ENCODE assay signal across 15 cellular contexts in the genomic region with DNA sequence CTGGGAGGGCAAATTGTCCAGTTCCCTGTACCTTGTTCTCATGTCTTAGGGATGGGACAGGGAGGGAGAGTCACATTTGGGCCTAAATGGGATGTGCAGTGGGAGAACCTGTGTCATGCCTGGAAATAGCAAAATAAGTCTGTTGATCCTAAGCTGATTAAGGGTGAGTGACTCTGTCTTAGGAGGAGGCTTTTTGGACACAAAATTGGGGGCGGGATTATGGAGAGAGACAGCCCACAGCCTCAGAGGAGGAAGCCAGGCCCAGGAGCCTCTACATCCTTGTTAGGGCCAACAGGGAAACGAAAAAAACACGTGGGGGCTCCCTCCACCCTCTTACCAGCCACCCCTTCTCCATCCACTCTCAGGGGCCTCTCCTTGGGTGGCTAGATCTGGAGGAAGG. TPM values are rescaled to one million over a fixed set of nuclear protein-coding genes. Genes with fewer than 3 reads are reported as not detected.
"Had no signal": no experiment of that assay in that cellular context is flagged by ENCODE, and none has a peak within 500 bp of the region (broad histone marks: within the 10 kb centered on the region; RNA-seq: fewer than 3 reads in every experiment).

No MANE protein-coding gene starts in this region.

- H3K27ac ChIP-seq: body of pancreas, colonic mucosa, parathyroid adenoma, VCaP had no signal

- H3K9me3 ChIP-seq: body of pancreas, colonic mucosa, tibial nerve had no signal

- DNase-seq: activated CD4-positive, alpha-beta T cell treated with anti-CD3 and anti-CD28 coated beads for 36 hours; activated CD4-positive, alpha-beta T cell treated with anti-CD3 and anti-CD28 coated beads, Interleukin-2, amount 50 U/mL, for 48 hours; activated naive CD8-positive, alpha-beta T cell treated with anti-CD3 and anti-CD28 coated beads for 36 hours; body of pancreas; central memory CD4-positive, alpha-beta T cell; colonic mucosa; left ventricle myocardium superior; naive thymus-derived CD8-positive, alpha-beta T cell; stimulated activated CD8-positive, alpha-beta memory T cell treated with anti-CD3 and anti-CD28 coated beads, Interleukin-4, amount 100 ng/mL, for 48 hours; stimulated activated naive CD4-positive, alpha-beta T cell; T-helper 17 cell had no signal

- H3K4me3 ChIP-seq: body of pancreas, colonic mucosa, tibial nerve had no signal

- H3K4me1 ChIP-seq: colonic mucosa, parathyroid adenoma had no signal

- H3K36me3 ChIP-seq: colonic mucosa, tibial nerve had no signal

- ATAC-seq: activated CD4-positive, alpha-beta T cell treated with anti-CD3 and anti-CD28 coated beads for 36 hours; body of pancreas; esophagus mucosa; left ventricle myocardium superior; naive thymus-derived CD8-positive, alpha-beta T cell; T-helper 17 cell had no signal

RNA-seq across cellular contexts. Expression of a gene that starts 2.2 kb away (rescaled TPM):
- total RNA-seq: activated CD4-positive, alpha-beta T cell treated with anti-CD3 and anti-CD28 coated beads for 36 hours; activated naive CD8-positive, alpha-beta T cell treated with anti-CD3 and anti-CD28 coated beads for 36 hours had no signal
